In the genomic region with DNA sequence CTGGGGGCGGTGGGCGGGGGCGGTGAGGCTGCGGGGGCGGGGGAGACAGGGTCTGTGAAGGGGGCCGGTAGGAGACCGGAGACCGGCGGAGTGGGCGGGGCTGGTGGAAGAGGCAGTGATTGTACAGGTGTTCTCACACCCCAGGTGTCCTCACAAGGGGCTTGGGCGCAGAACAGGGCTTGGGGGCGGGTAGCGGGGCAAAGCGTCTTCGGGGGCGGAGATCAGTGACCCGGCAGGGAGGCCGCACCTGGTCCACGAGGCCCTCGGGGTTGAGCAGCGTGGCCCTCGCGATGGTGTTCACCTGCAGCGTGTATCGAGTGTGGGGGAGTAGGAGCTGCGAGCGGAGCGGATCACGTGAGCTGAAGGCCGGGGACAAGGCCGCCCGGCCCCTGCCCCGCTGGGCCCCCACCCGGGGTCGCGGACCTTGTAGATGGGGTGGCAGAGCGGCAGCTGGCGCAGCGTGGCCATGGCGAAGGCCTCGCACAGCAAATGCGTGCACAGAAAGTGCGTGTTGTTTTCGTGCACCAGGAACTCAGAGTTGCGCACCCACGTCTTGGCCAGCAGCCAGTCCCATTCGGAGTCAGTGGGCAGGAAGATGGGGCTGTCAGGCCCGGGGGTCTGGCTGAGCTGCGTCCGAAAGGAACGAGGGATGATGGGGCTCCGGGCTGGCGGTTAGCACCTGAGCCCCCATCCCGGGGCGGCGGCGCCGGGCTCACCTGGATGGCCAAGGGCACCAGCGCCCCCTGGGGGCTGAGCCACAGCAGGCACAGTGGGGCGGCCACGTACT, we compare ENCODE assay signal across 8 cellular contexts. TPM values are rescaled to one million over a fixed set of nuclear protein-coding genes. Genes with fewer than 3 reads are reported as not detected.
DNase-seq lines count a peak whose midpoint lies in the region; ATAC-seq, FAIRE-seq and TF ChIP-seq lines count a peak whose summit lies in the region.

No MANE protein-coding gene starts in this region.

- peak overlapping the region; percentile 34 for H2AFZ ChIP-seq in astrocyte (ENCODE audit: low read depth, low read length)

- POLR2A ChIA-PET in T-cell (lab: Charles Lee), result interaction anchor here in 1 of 2 donors (0.9 kb wide), 1 partner anchor 30 kb away, joined by 3 read pairs; no protein-coding TSS in a partner anchor

- no peaks in the 10 kb centered on the region for H3K9me3 Mint-ChIP-seq in HFFc6
- H3K9me3 Mint-ChIP-seq in T-cell, result no peaks in the 10 kb centered on the region
- H3K9me3 Mint-ChIP-seq in astrocyte (ENCODE audit: unreplicated experiment), result peaks cover 2% of the 10 kb centered on the region

- H3K9me3 ChIP-seq in astrocyte (ENCODE audit: insufficient read depth, low read depth, low read length) (no peaks in the 10 kb centered on the region), iPS-18c (ENCODE audit: control insufficient read depth, insufficient read depth, low read length) (no peaks in the 10 kb centered on the region)

- H3K4me1 Mint-ChIP-seq in HFFc6 (ENCODE audit: low read depth) (peaks cover 14% of the 10 kb centered on the region), T-cell (peaks cover 0 to 4% (median 4%) of the 10 kb centered on the region in 3 donors), astrocyte (ENCODE audit: low read depth, unreplicated experiment) (peaks cover 4% of the 10 kb centered on the region)

- H3K79me2 ChIP-seq in astrocyte (ENCODE audit: insufficient read depth, low read length), result no peaks in the 10 kb centered on the region

- H3K27me3 Mint-ChIP-seq in HFFc6 (ENCODE audit: insufficient read depth) (peaks cover 29% of the 10 kb centered on the region), T-cell (peaks cover 14 to 29% of the 10 kb centered on the region in 2 donors), astrocyte (ENCODE audit: low read depth, unreplicated experiment) (peaks cover 76% of the 10 kb centered on the region)

- H3K4me3 Mint-ChIP-seq in HFFc6 (no peak overlapping the region), T-cell (peak overlapping the region; percentile 60 to 73 (median 68)), astrocyte (ENCODE audit: unreplicated experiment) (no peak overlapping the region)

- ATAC-seq in T-cell (replicated peaks in 1 of 4), result peak; percentile 95 to 98 (median 98)

- peak; percentile 91 for TF ChIP-seq CTCF in HFFc6 (IDR thresholded peaks at IDR 0.05)
- TF ChIP-seq CTCF in astrocyte (IDR thresholded peaks at IDR 0.05; ENCODE audit: insufficient read depth, low read depth, low read length), result peak; percentile 44

- H3K36me3 Mint-ChIP-seq in HFFc6 (ENCODE audit: low read depth) (no peaks in the 10 kb centered on the region), T-cell (no peaks in the 10 kb centered on the region), astrocyte (ENCODE audit: low read depth, unreplicated experiment) (no peaks in the 10 kb centered on the region)

- H3K27ac Mint-ChIP-seq in HFFc6 (no peak overlapping the region), T-cell (no peak overlapping the region), astrocyte (ENCODE audit: unreplicated experiment) (no peak overlapping the region)

- no peak overlapping the region for H3K9ac ChIP-seq in astrocyte (ENCODE audit: low read length)

- peaks cover 6% of the 10 kb centered on the region for H3K4me1 ChIP-seq in astrocyte (ENCODE audit: insufficient read depth, low read length)

- FAIRE-seq in astrocyte (lab: Jason Lieb, UNC), result no peak

- H4K20me1 ChIP-seq in astrocyte (ENCODE audit: insufficient read depth, low read length), result no peaks in the 10 kb centered on the region

- DNase-seq in Ammon's horn (ENCODE audit: low spot score), result peak; percentile 31
- no peak for DNase-seq in HFFc6
- peak; percentile 60 to 88 (median 76) for DNase-seq in T-cell
- DNase-seq in astrocyte (ENCODE audit: low read depth), result no peak
- peak; percentile 75 to 81 for DNase-seq in stimulated activated CD4-positive, alpha-beta T cell treated with anti-CD3 and anti-CD28 coated beads, Interleukin-1b, Interleukin-23, amount 100 ng/mL, for 4 hours (ENCODE audit: low read depth in 2 of 2)
- no peak for DNase-seq in COLO829 (ENCODE audit: low spot score)
- DNase-seq in NCI-H446 treated with DMSO at 0.1 percent for 48 hours (lab: John Stamatoyannopoulos, UW), result no peak

- peaks cover 39% of the 10 kb centered on the region for H3K27me3 ChIP-seq in astrocyte (ENCODE audit: insufficient read depth, low read length)

- CTCF ChIA-PET in T-cell (lab: Charles Lee), result interaction anchor here (0.7 to 2.4 kb wide), 14 partner anchors 10 to 138 kb away, joined by 3 to 14 read pairs (median 6); no protein-coding TSS in a partner anchor

- peak overlapping the region; percentile 10 for H3K4me3 ChIP-seq in astrocyte (ENCODE audit: insufficient read depth, low read depth, low read length)
- peak overlapping the region; percentile 74 for H3K4me3 ChIP-seq in iPS-18c (ENCODE audit: insufficient read depth, low read depth, low read length)

- H3K27ac ChIP-seq in astrocyte (ENCODE audit: low read depth, low read length), result no peak overlapping the region

- H3K36me3 ChIP-seq in astrocyte (ENCODE audit: insufficient read depth, low read length), result no peaks in the 10 kb centered on the region

- H3K4me2 ChIP-seq in astrocyte (ENCODE audit: low read length), result peak overlapping the region; percentile 46

RNA-seq across cellular contexts. Expression of a gene that starts 8.5 kb away (rescaled TPM):
- under 1 TPM; 0.14 to 0.30 (median 0.21) TPM for total RNA-seq in HFFc6 (2021; fragmentation: NEBNext Ultra II Directional; extraction: Animal tissue kit (Norgen Biotek cat#: 25700))
- total RNA-seq in T-cell, result 1 to 10 TPM in 1 of 5 donors, under 1 TPM in 3, not detected in 1; 0.13 to 1.2 (median 0.19) TPM
- total RNA-seq in astrocyte, result 0.17 and 0.82 TPM in 2 replicates

RNA-seq across cellular contexts. Expression of a gene that starts 14.0 kb away (rescaled TPM):
- under 1 TPM; 0.24 to 0.54 (median 0.41) TPM for total RNA-seq in HFFc6 (2021; fragmentation: NEBNext Ultra II Directional; extraction: Animal tissue kit (Norgen Biotek cat#: 25700))
- total RNA-seq in T-cell, result 1 to 10 TPM in 1 of 5 donors, under 1 TPM in 2, not detected in 2; 0.16 to 1.6 (median 0.23) TPM
- 0.64 and 1.0 TPM in 2 replicates for total RNA-seq in astrocyte

RNA-seq across cellular contexts. Expression of a gene that starts 22.3 kb away (rescaled TPM):
- not detected for total RNA-seq in HFFc6 (2021; fragmentation: NEBNext Ultra II Directional; extraction: Animal tissue kit (Norgen Biotek cat#: 25700))
- total RNA-seq in T-cell (1 to 10 TPM in 1 of 5 donors, under 1 TPM in 3, not detected in 1; 0.63 to 1.1 (median 0.81) TPM), astrocyte (not detected in 2 replicates)

RNA-seq across cellular contexts. Expression of a gene that starts 42.3 kb away (rescaled TPM):
- total RNA-seq in HFFc6 (2021; fragmentation: NEBNext Ultra II Directional; extraction: Animal tissue kit (Norgen Biotek cat#: 25700)), result 10 to 100 TPM; 18.9 to 31.8 (median 26.9) TPM
- total RNA-seq in T-cell (1,000 to 10,000 TPM in 2 of 5 donors, 10 to 100 TPM in 3; 62.6 to 1,675 (median 82.4) TPM), astrocyte (17.0 and 18.1 TPM in 2 replicates)

RNA-seq across cellular contexts. Expression of a gene that starts 52.9 kb away (rescaled TPM):
- total RNA-seq in HFFc6 (2021; fragmentation: NEBNext Ultra II Directional; extraction: Animal tissue kit (Norgen Biotek cat#: 25700)), result 10 to 100 TPM; 37.0 to 47.6 (median 44.5) TPM
- 100 to 1,000 TPM; 160 to 243 (median 186) TPM for total RNA-seq in T-cell
- 28.0 and 31.3 TPM in 2 replicates for total RNA-seq in astrocyte

Comparison
In these comparisons a context has a peak if more than half of its experiments do, and no peak if none do; other contexts are left out.
1. DNase-seq: peak in Ammon's horn (single experiment), T-cell (34 of 34) and stimulated activated CD4-positive, alpha-beta T cell treated with anti-CD3 and anti-CD28 coated beads, Interleukin-1b, Interleukin-23, amount 100 ng/mL, for 4 hours (2 of 2); none in HFFc6 (single experiment), astrocyte (single experiment), COLO829 (single experiment) and NCI-H446 treated with DMSO at 0.1 percent for 48 hours (single experiment).
2. H3K4me3 Mint-ChIP-seq: peak in T-cell (3 of 3); none in HFFc6 (single experiment) and astrocyte (single experiment).